In genomic region chr20:33663161-33664084, GRCh38 we compare ENCODE assay signal across 8 cellular contexts. TPM values are rescaled to one million over a fixed set of nuclear protein-coding genes. Genes with fewer than 3 reads are reported as not detected.
A peak's percentile ranks its signal among the peaks of the same experiment; 100 is the strongest.
DNase-seq lines count a peak whose midpoint lies in the region; ATAC-seq and TF ChIP-seq lines count a peak whose summit lies in the region.

No MANE protein-coding gene starts in this region.

- H3K4me3 ChIP-seq in iPS-20b (ENCODE audit: low read length) (peak overlapping the region; percentile 74), skin epidermis (peak overlapping the region; percentile 61 to 90 (median 75))

- POLR2A ChIA-PET in MCF 10A (lab: Yijun Ruan, JAX) = interaction anchor here (0.6 to 3.4 kb wide), 19 partner anchors 10 to 449 kb away, joined by 3 to 20 read pairs (median 5); partner anchors contain the start of genes CBFA2T2, CDK5RAP1, CHMP4B and EIF2S2

- H3K27ac Mint-ChIP-seq in MCF 10A (ENCODE audit: low read depth, unreplicated experiment) = peak overlapping the region; percentile 19

- H3K27me3 Mint-ChIP-seq in MCF 10A (ENCODE audit: insufficient read depth, unreplicated experiment) = no peaks in the 10 kb centered on the region

- CTCF ChIA-PET in MCF 10A (lab: Yijun Ruan, JAX) = interaction anchor here (0.6 to 1.8 kb wide), 12 partner anchors 8 to 449 kb away, joined by 3 to 8 read pairs (median 3); partner anchors contain the start of gene EIF2S2

- H3K9me3 Mint-ChIP-seq in MCF 10A (ENCODE audit: unreplicated experiment) = no peaks in the 10 kb centered on the region

- DNase-seq in GF-D8 (lab: John Stamatoyannopoulos, UW) (peak; percentile 47), NCI-H2171 (lab: John Stamatoyannopoulos, UW) (peak; percentile 92), MCF 10A (ENCODE audit: unreplicated experiment) (peak; percentile 66)

- H3K27me3 ChIP-seq in iPS-20b (ENCODE audit: insufficient read depth, low read length) = peaks cover 19% of the 10 kb centered on the region

- intact Hi-C loops in MCF 10A (cut with micrococcal nuclease) = no loop called here

- no peaks in the 10 kb centered on the region for H3K36me3 ChIP-seq in iPS-20b (ENCODE audit: insufficient read depth, low read depth, low read length)

- BruUV-seq in MCF 10A (replicated peaks; lab: Mats Ljungman, UMichigan) = no TSS peak

- H3K4me1 ChIP-seq in iPS-20b (ENCODE audit: insufficient read depth, low read length) = peaks cover 11% of the 10 kb centered on the region; the same call in 1 of the 2 replicates

- TF ChIP-seq CTCF in VCaP (conservative IDR thresholded peaks at IDR 0.05) (no peak), MCF 10A (IDR thresholded peaks at IDR 0.05; ENCODE audit: unreplicated experiment) (no peak)

- ATAC-seq in HG02610 (IDR thresholded peaks at IDR 0.05; ENCODE audit: unreplicated experiment) = peak; percentile 47
- no peak for ATAC-seq in GM19328 (IDR thresholded peaks at IDR 0.05; ENCODE audit: unreplicated experiment)

- peak overlapping the region; percentile 98 for H3K27ac ChIP-seq in VCaP
- H3K27ac ChIP-seq in iPS-20b (ENCODE audit: low read length) = no peak overlapping the region
- H3K27ac ChIP-seq in skin epidermis = peak overlapping the region; percentile 76 to 97 (median 91)

- H3K9ac ChIP-seq in iPS-20b (ENCODE audit: low read depth, low read length) = peak overlapping the region; percentile 81; the same call in 1 of the 2 replicates

- no peaks in the 10 kb centered on the region for H3K9me3 ChIP-seq in iPS-20b (ENCODE audit: insufficient read depth, low read depth, low read length)

- H3K4me1 Mint-ChIP-seq in MCF 10A (ENCODE audit: insufficient read depth, unreplicated experiment) = peaks cover 14% of the 10 kb centered on the region

- H3K4me3 Mint-ChIP-seq in MCF 10A (ENCODE audit: unreplicated experiment) = peak overlapping the region; percentile 73

- H3K36me3 Mint-ChIP-seq in MCF 10A (ENCODE audit: insufficient read depth, unreplicated experiment) = peaks cover 6% of the 10 kb centered on the region

RNA-seq across cellular contexts. Expression of gene C20orf144, which starts 1.3 kb away (rescaled TPM):
- total RNA-seq in MCF 10A (2022) = 0.12 and 0.21 TPM in 2 replicates

RNA-seq across cellular contexts. Expression of gene ACTL10, which starts 3.3 kb away (rescaled TPM):
- total RNA-seq in MCF 10A (2022) = 1.7 and 3.2 TPM in 2 replicates

RNA-seq across cellular contexts. Expression of gene NECAB3, which starts 10.8 kb away (rescaled TPM):
- total RNA-seq in MCF 10A (2022) = 13.0 and 15.1 TPM in 2 replicates

RNA-seq across cellular contexts. Expression of gene E2F1, which starts 22.8 kb away (rescaled TPM):
- 1.4 and 3.7 TPM in 2 replicates for total RNA-seq in MCF 10A (2022)

RNA-seq across cellular contexts. Expression of gene PXMP4, which starts 56.7 kb away (rescaled TPM):
- 3.9 and 5.2 TPM in 2 replicates for total RNA-seq in MCF 10A (2022)
